ENCODE assay signal across 10 cellular contexts in genomic region chr10:63210611-63211196, GRCh38.
A peak's percentile ranks its signal among the peaks of the same experiment; 100 is the strongest.
DNase-seq lines count a peak whose midpoint lies in the region; ATAC-seq, FAIRE-seq and TF ChIP-seq lines count a peak whose summit lies in the region.
"Had no signal": no experiment of that assay in that cellular context is flagged by ENCODE, and none has a peak within 500 bp of the region (broad histone marks: within the 10 kb centered on the region; RNA-seq: fewer than 3 reads in every experiment).

No MANE protein-coding gene starts in this region.

- H2BK120ac ChIP-seq in trophoblast cell (ENCODE audit: insufficient read depth, low read length, poor library complexity) = no peak overlapping the region

- H2AK5ac ChIP-seq in trophoblast cell (ENCODE audit: low read length) = no peak overlapping the region

- H3K27ac ChIP-seq in astrocyte (ENCODE audit: low read depth, low read length) (peak overlapping the region; percentile 15), trophoblast cell (ENCODE audit: low read depth, low read length) (no peak overlapping the region)
- H3K27ac ChIP-seq: colonic mucosa had no signal

- H4K12ac ChIP-seq in trophoblast cell (ENCODE audit: low read depth, low read length) = no peak overlapping the region

- no peaks in the 10 kb centered on the region for H3K27me3 ChIP-seq in astrocyte (ENCODE audit: insufficient read depth, low read length)
- H3K27me3 ChIP-seq in trophoblast cell (ENCODE audit: insufficient read depth, low read length) = no peaks in the 10 kb centered on the region
- H3K27me3 ChIP-seq: colonic mucosa had no signal

- peaks cover 58% of the 10 kb centered on the region for H3K36me3 Mint-ChIP-seq in activated T-cell treated with anti-CD3 and anti-CD28 coated beads, Interleukin-2, amount 50 U/mL, for 4 hours (ENCODE audit: insufficient read depth)
- H3K36me3 Mint-ChIP-seq in astrocyte (ENCODE audit: low read depth, unreplicated experiment) = peaks cover 3% of the 10 kb centered on the region
- H3K36me3 Mint-ChIP-seq in stimulated activated naive B cell treated with anti-CD40 and anti-IgM and Interleukin-4, amounts not matched to agents 10 μg/mL and 1 μg/mL and 100 μg/mL, for 72 hours = peaks cover 39 to 51% of the 10 kb centered on the region in 2 donors

- H3K4ac ChIP-seq in trophoblast cell (ENCODE audit: low read depth, low read length) = no peak overlapping the region

- H3K4me2 ChIP-seq in astrocyte (ENCODE audit: low read length) = no peak overlapping the region
- H3K4me2 ChIP-seq in trophoblast cell (ENCODE audit: low read length) = no peak overlapping the region

- H3K4me3 Mint-ChIP-seq in activated T-cell treated with anti-CD3 and anti-CD28 coated beads, Interleukin-2, amount 50 U/mL, for 4 hours = no peak overlapping the region
- H3K4me3 Mint-ChIP-seq in astrocyte (ENCODE audit: unreplicated experiment) = no peak overlapping the region
- H3K4me3 Mint-ChIP-seq in stimulated activated naive B cell treated with anti-CD40 and anti-IgM and Interleukin-4, amounts not matched to agents 10 μg/mL and 1 μg/mL and 100 μg/mL, for 72 hours = no peak overlapping the region

- no peak overlapping the region for H3K14ac ChIP-seq in trophoblast cell (ENCODE audit: low read length)

- ATAC-seq in activated T-cell treated with anti-CD3 and anti-CD28 coated beads, Interleukin-2, amount 50 U/mL, for 4 hours = peak; percentile 60 to 73
- peak; percentile 44 for ATAC-seq in HG03378 (IDR thresholded peaks at IDR 0.05; ENCODE audit: unreplicated experiment)
- peak; percentile 36 to 58 for ATAC-seq in stimulated activated naive B cell treated with anti-CD40 and anti-IgM and Interleukin-4, amounts not matched to agents 10 μg/mL and 1 μg/mL and 100 μg/mL, for 72 hours (replicated peaks)

- no peak for FAIRE-seq in astrocyte (lab: Jason Lieb, UNC)

- no peaks in the 10 kb centered on the region for H3K9me3 ChIP-seq in astrocyte (ENCODE audit: insufficient read depth, low read depth, low read length)
- no peaks in the 10 kb centered on the region for H3K9me3 ChIP-seq in trophoblast cell (ENCODE audit: insufficient read depth, low read depth, low read length)
- H3K9me3 ChIP-seq: colonic mucosa had no signal

- no peak overlapping the region for H4K91ac ChIP-seq in trophoblast cell (ENCODE audit: low read depth, low read length)

- no peak overlapping the region for H3K18ac ChIP-seq in trophoblast cell (ENCODE audit: low read length)

- no peak overlapping the region for H2BK12ac ChIP-seq in trophoblast cell (ENCODE audit: low read length)

- no peak overlapping the region for H4K8ac ChIP-seq in trophoblast cell (ENCODE audit: low read depth, low read length)

- H2AFZ ChIP-seq in astrocyte (ENCODE audit: low read depth, low read length) (no peak overlapping the region), trophoblast cell (ENCODE audit: insufficient read depth, low read length, poor library complexity) (no peak overlapping the region)

- H4K20me1 ChIP-seq in astrocyte (ENCODE audit: insufficient read depth, low read length) = peaks cover 78% of the 10 kb centered on the region

- WGBS in trophoblast cell (ENCODE audit: extremely low coverage, insufficient coverage, insufficient read length) = no CpG with 5 or more reads among the region's 3 CpGs

- H3K4me1 ChIP-seq in astrocyte (ENCODE audit: insufficient read depth, low read length) = peaks cover 38% of the 10 kb centered on the region
- peaks cover 0 to 6% of the 10 kb centered on the region in 2 experiments for H3K4me1 ChIP-seq in trophoblast cell (ENCODE audit: control insufficient read depth in 1 of 2, insufficient read depth in 2 of 2, low read length in 2 of 2)

- no peak overlapping the region for H3K4me3 ChIP-seq in astrocyte (ENCODE audit: insufficient read depth, low read depth, low read length)
- no peak overlapping the region for H3K4me3 ChIP-seq in trophoblast cell (ENCODE audit: low read depth, low read length)
- H3K4me3 ChIP-seq: colonic mucosa had no signal

- H3K9me3 Mint-ChIP-seq in activated T-cell treated with anti-CD3 and anti-CD28 coated beads, Interleukin-2, amount 50 U/mL, for 4 hours = no peaks in the 10 kb centered on the region
- H3K9me3 Mint-ChIP-seq in astrocyte (ENCODE audit: unreplicated experiment) = no peaks in the 10 kb centered on the region
- peaks cover 0 to 5% of the 10 kb centered on the region in 2 donors for H3K9me3 Mint-ChIP-seq in stimulated activated naive B cell treated with anti-CD40 and anti-IgM and Interleukin-4, amounts not matched to agents 10 μg/mL and 1 μg/mL and 100 μg/mL, for 72 hours

- H3K79me2 ChIP-seq in astrocyte (ENCODE audit: insufficient read depth, low read length) = peaks cover 59% of the 10 kb centered on the region
- H3K79me2 ChIP-seq in trophoblast cell (ENCODE audit: control insufficient read depth, insufficient read depth, low read length, poor library complexity) = no peaks in the 10 kb centered on the region

- H3K36me3 ChIP-seq in astrocyte (ENCODE audit: insufficient read depth, low read length) (peaks cover 31% of the 10 kb centered on the region), trophoblast cell (ENCODE audit: control insufficient read depth in 1 of 2, insufficient read depth in 2 of 2, low read length in 2 of 2) (peaks cover 4 to 18% of the 10 kb centered on the region in 2 experiments)
- H3K36me3 ChIP-seq: colonic mucosa had no signal

- H3K79me1 ChIP-seq in trophoblast cell (ENCODE audit: low read length) = no peaks in the 10 kb centered on the region

- H2BK5ac ChIP-seq in trophoblast cell (ENCODE audit: low read depth, low read length, poor library complexity) = no peak overlapping the region

- no peak overlapping the region for H3K23ac ChIP-seq in trophoblast cell (ENCODE audit: low read length)

- H3K27me3 Mint-ChIP-seq in activated T-cell treated with anti-CD3 and anti-CD28 coated beads, Interleukin-2, amount 50 U/mL, for 4 hours (ENCODE audit: low read depth) = no peaks in the 10 kb centered on the region
- no peaks in the 10 kb centered on the region for H3K27me3 Mint-ChIP-seq in astrocyte (ENCODE audit: low read depth, unreplicated experiment)
- no peaks in the 10 kb centered on the region for H3K27me3 Mint-ChIP-seq in stimulated activated naive B cell treated with anti-CD40 and anti-IgM and Interleukin-4, amounts not matched to agents 10 μg/mL and 1 μg/mL and 100 μg/mL, for 72 hours

- no peak overlapping the region for H3K9ac ChIP-seq in astrocyte (ENCODE audit: low read length)
- no peak overlapping the region for H3K9ac ChIP-seq in trophoblast cell (ENCODE audit: low read length)

- DNase-seq in activated T-cell treated with anti-CD3 and anti-CD28 coated beads, Interleukin-2, amount 50 U/mL, for 4 hours = no peak
- DNase-seq in activated T-cell treated with anti-CD3 and anti-CD28 coated beads for 4 hours = no peak
- no peak for DNase-seq in astrocyte (ENCODE audit: low read depth)
- DNase-seq in stimulated activated naive B cell treated with anti-CD40 and anti-IgM and Interleukin-4, amounts not matched to agents 10 μg/mL and 1 μg/mL and 100 μg/mL, for 72 hours = no peak
- no peak for DNase-seq in COR-L47 (lab: John Stamatoyannopoulos, UW)
- no peak for DNase-seq in trophoblast cell
- DNase-seq in NCI-H1436 treated with DMSO at 0.1 percent for 48 hours (lab: John Stamatoyannopoulos, UW) = no peak
- DNase-seq: AML-193, colonic mucosa had no signal

- no peak for TF ChIP-seq CTCF in astrocyte (IDR thresholded peaks at IDR 0.05; ENCODE audit: insufficient read depth, low read depth, low read length)

- H3K4me1 Mint-ChIP-seq in activated T-cell treated with anti-CD3 and anti-CD28 coated beads, Interleukin-2, amount 50 U/mL, for 4 hours (ENCODE audit: low read depth) = peaks cover 58% of the 10 kb centered on the region
- H3K4me1 Mint-ChIP-seq in astrocyte (ENCODE audit: low read depth, unreplicated experiment) = peaks cover 22% of the 10 kb centered on the region
- peaks cover 26 to 64% of the 10 kb centered on the region in 2 donors for H3K4me1 Mint-ChIP-seq in stimulated activated naive B cell treated with anti-CD40 and anti-IgM and Interleukin-4, amounts not matched to agents 10 μg/mL and 1 μg/mL and 100 μg/mL, for 72 hours

- H3K27ac Mint-ChIP-seq in astrocyte (ENCODE audit: unreplicated experiment) = no peak overlapping the region
- peak overlapping the region; percentile 37 for H3K27ac Mint-ChIP-seq in stimulated activated naive B cell treated with anti-CD40 and anti-IgM and Interleukin-4, amounts not matched to agents 10 μg/mL and 1 μg/mL and 100 μg/mL, for 72 hours
